8 cellular contexts compared by ENCODE assay signal in the genomic region with DNA sequence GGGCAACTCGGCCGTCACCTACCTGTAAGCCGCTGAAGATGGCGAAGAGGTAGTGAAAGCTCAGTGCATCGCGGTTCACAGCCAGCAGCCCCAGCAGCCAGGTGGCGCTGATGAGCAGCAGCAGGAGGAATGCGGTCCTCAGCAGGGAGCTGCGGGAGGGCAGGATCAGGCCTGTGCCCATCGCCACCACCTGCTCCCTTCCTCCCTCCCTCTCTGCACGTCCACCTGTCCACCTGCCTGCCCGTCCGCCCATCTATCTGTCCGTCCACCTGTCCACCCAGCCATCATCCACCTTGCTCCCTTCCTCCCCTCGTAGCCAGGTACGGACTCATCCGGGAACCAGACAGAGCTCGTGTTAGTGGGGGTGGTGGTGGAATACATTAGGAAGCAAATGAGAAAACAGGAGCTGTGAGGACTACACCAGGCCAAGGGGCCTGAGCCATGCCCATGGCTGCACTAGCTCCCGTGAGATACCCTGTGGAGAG. TPM values are rescaled to one million over a fixed set of nuclear protein-coding genes. Genes with fewer than 3 reads are reported as not detected.
DNase-seq lines count a peak whose midpoint lies in the region; ATAC-seq and TF ChIP-seq lines count a peak whose summit lies in the region.

No MANE protein-coding gene starts in this region.

- H3K4me1 Mint-ChIP-seq in CD8-positive, alpha-beta T cell (ENCODE audit: low read depth), result peaks cover 29% of the 10 kb centered on the region

- CTCF ChIA-PET in CD8-positive, alpha-beta T cell (lab: Charles Lee), result interaction anchor here (0.7 to 2.5 kb wide), 25 partner anchors 11 to 435 kb away, joined by 3 to 57 read pairs (median 4); no protein-coding TSS in a partner anchor

- peaks cover 40% of the 10 kb centered on the region for H3K4me1 ChIP-seq in CD8-positive, alpha-beta T cell (ENCODE audit: insufficient read depth, low read length)
- no peaks in the 10 kb centered on the region for H3K4me1 ChIP-seq in gastrocnemius medialis

- peak overlapping the region; percentile 29 for H3K4me3 Mint-ChIP-seq in CD8-positive, alpha-beta T cell

- H3K27ac Mint-ChIP-seq in CD8-positive, alpha-beta T cell, result no peak overlapping the region

- H3K9me3 ChIP-seq in CD8-positive, alpha-beta T cell (ENCODE audit: low read length), result no peaks in the 10 kb centered on the region
- no peaks in the 10 kb centered on the region for H3K9me3 ChIP-seq in gastrocnemius medialis

- ATAC-seq in CD8-positive, alpha-beta T cell, result peak; percentile 60
- peak; percentile 62 to 85 for ATAC-seq in gastrocnemius medialis
- ATAC-seq in HG02798 (IDR thresholded peaks at IDR 0.05; ENCODE audit: poor library complexity, unreplicated experiment), result no peak
- ATAC-seq in HG02623 (IDR thresholded peaks at IDR 0.05; ENCODE audit: unreplicated experiment), result no peak

- TF ChIP-seq POLR2A in gastrocnemius medialis (IDR thresholded peaks at IDR 0.05), result no peak

- no peaks in the 10 kb centered on the region for H3K9me3 Mint-ChIP-seq in CD8-positive, alpha-beta T cell

- H3K27me3 ChIP-seq in CD8-positive, alpha-beta T cell (ENCODE audit: insufficient read depth, low read length), result no peaks in the 10 kb centered on the region
- H3K27me3 ChIP-seq in gastrocnemius medialis, result peaks cover 7 to 19% (median 17%) of the 10 kb centered on the region in 3 donors

- H3K27me3 Mint-ChIP-seq in CD8-positive, alpha-beta T cell (ENCODE audit: low read depth), result peaks cover 4% of the 10 kb centered on the region

- peak; percentile 45 to 83 (median 69) for DNase-seq in CD8-positive, alpha-beta T cell
- DNase-seq in HUDEP-2 (lab: John Stamatoyannopoulos, UW; ENCODE audit: unreplicated experiment in 76 of 76) (peak in 62 of 76 experiments; percentile 2 to 81 (median 44)), SHP77 (lab: John Stamatoyannopoulos, UW) (peak; percentile 69 to 82), activated gamma-delta T cell treated with Interleukin-2 at 50 U/mL for 16 hours (peak; percentile 70), glomerular visceral epithelial cell (ENCODE audit: extremely low spot score) (peak; percentile 44), gastrocnemius medialis (peak in 1 of 2 donors; percentile 44)

- POLR2A ChIA-PET in CD8-positive, alpha-beta T cell (lab: Charles Lee), result interaction anchor here (0.7 to 1.1 kb wide), 2 partner anchors 27 to 174 kb away, joined by 3 read pairs; no protein-coding TSS in a partner anchor

- intact Hi-C loops in CD8-positive, alpha-beta T cell (cut with DNase I, micrococcal nuclease), result loop anchor here in 1 of 2 experiments (1.0 kb wide), 1 partner anchor 175 kb away; no protein-coding TSS in a partner anchor
- intact Hi-C loops in gastrocnemius medialis (cut with DNase I; ENCODE audit: low total_unique reads), result loop anchor here (1.0 kb wide), 2 partner anchors 23 to 175 kb away; no protein-coding TSS in a partner anchor

- peak overlapping the region; percentile 5 for H3K4me3 ChIP-seq in CD8-positive, alpha-beta T cell (ENCODE audit: low read depth, low read length)
- no peak overlapping the region for H3K4me3 ChIP-seq in gastrocnemius medialis

- peak; percentile 82 for TF ChIP-seq CTCF in CD8-positive, alpha-beta T cell (IDR thresholded peaks at IDR 0.05)
- TF ChIP-seq CTCF in gastrocnemius medialis (IDR thresholded peaks at IDR 0.05 in 4 of 5, conservative IDR thresholded peaks at IDR 0.05 in 1 of 5), result peak; percentile 57 to 90 (median 86)

- H3K36me3 Mint-ChIP-seq in CD8-positive, alpha-beta T cell, result no peaks in the 10 kb centered on the region

- in situ Hi-C loops in gastrocnemius medialis (cut with MboI; ENCODE audit: low sequenced_read_pairs in 4 of 4), result loop anchor here in 2 of 4 donors (10.0 to 25.0 kb wide), 2 partner anchors 170 to 177 kb away; a partner anchor contains a TSS

- H3K27ac ChIP-seq in CD8-positive, alpha-beta T cell (ENCODE audit: low read depth, low read length), result no peak overlapping the region
- H3K27ac ChIP-seq in gastrocnemius medialis, result no peak overlapping the region

- H3K36me3 ChIP-seq in CD8-positive, alpha-beta T cell (ENCODE audit: insufficient read depth, low read length), result no peaks in the 10 kb centered on the region
- H3K36me3 ChIP-seq in gastrocnemius medialis, result no peaks in the 10 kb centered on the region

RNA-seq across cellular contexts. Expression of a gene that starts 32.2 kb away (rescaled TPM):
- total RNA-seq in CD8-positive, alpha-beta T cell, result 10 to 100 TPM; 51.0 to 56.3 TPM
- 10 to 100 TPM in 3 of 4 donors, 1 to 10 TPM in 1; 9.1 to 14.4 (median 13.0) TPM for total RNA-seq in gastrocnemius medialis

Comparison
In these comparisons a context has a peak if more than half of its experiments do, and no peak if none do; other contexts are left out.
1. ATAC-seq: peak in CD8-positive, alpha-beta T cell (single experiment) and gastrocnemius medialis (2 of 2); none in HG02798 (single experiment) and HG02623 (single experiment).